22 cellular contexts compared by ENCODE assay signal in genomic region chr1:107681001-107681479, GRCh38.
DNase-seq lines count a peak whose midpoint lies in the region; ATAC-seq and TF ChIP-seq lines count a peak whose summit lies in the region.
"Had no signal": no experiment of that assay in that cellular context is flagged by ENCODE, and none has a peak within 500 bp of the region (broad histone marks: within the 10 kb centered on the region; RNA-seq: fewer than 3 reads in every experiment).

No MANE protein-coding gene starts in this region.

- peak overlapping the region; percentile 64 to 94 (median 74) for H3K27ac Mint-ChIP-seq in nephron
- H3K27ac Mint-ChIP-seq: B cell, CD14-positive monocyte, HFFc6 had no signal

- H3K4me1 ChIP-seq in foreskin keratinocyte: peaks cover 64% of the 10 kb centered on the region
- H3K4me1 ChIP-seq: SJCRH30 had no signal

- ATAC-seq in foreskin keratinocyte: no peak

- DNase-seq in DMS53 (lab: John Stamatoyannopoulos, UW): peak; percentile 22
- DNase-seq in DMS53 treated with DMSO at 0.1 percent for 48 hours (lab: John Stamatoyannopoulos, UW; ENCODE audit: unreplicated experiment): no peak
- no peak for DNase-seq in foreskin keratinocyte
- DNase-seq in SK-N-DZ (ENCODE audit: low spot score): no peak
- no peak for DNase-seq in T-helper 1 cell
- DNase-seq in midbrain (lab: John Stamatoyannopoulos, UW): no peak
- DNase-seq: DMS79 treated with DMSO at 0.1 percent for 48 hours, H7, HFFc6, KG1, NCI-H1105, NCI-H146, NCI-H2029, NCI-H2227 treated with DMSO at 0.1 percent for 48 hours, NCI-H524, NCI-H774, OCI-M1, SJCRH30 had no signal

- H3K9me3 Mint-ChIP-seq in nephron: no peaks in the 10 kb centered on the region
- H3K9me3 Mint-ChIP-seq: CD14-positive monocyte, HFFc6 had no signal

- H3K4me1 Mint-ChIP-seq in nephron: peaks cover 3% of the 10 kb centered on the region
- H3K4me1 Mint-ChIP-seq: B cell, CD14-positive monocyte had no signal

- peak overlapping the region; percentile 78 for H3K27ac ChIP-seq in VCaP
- peak overlapping the region; percentile 61 for H3K27ac ChIP-seq in foreskin keratinocyte
- H3K27ac ChIP-seq: SJCRH30 had no signal

- peaks cover 8% of the 10 kb centered on the region for H3K36me3 Mint-ChIP-seq in nephron (ENCODE audit: low read depth)

- TF ChIP-seq CTCF in VCaP (conservative IDR thresholded peaks at IDR 0.05) (no peak), foreskin keratinocyte (conservative IDR thresholded peaks at IDR 0.05) (no peak), nephron (IDR thresholded peaks at IDR 0.05; ENCODE audit: unreplicated experiment in 3 of 3) (no peak)

- H3K27me3 Mint-ChIP-seq in nephron (ENCODE audit: low read depth): no peaks in the 10 kb centered on the region
- H3K27me3 Mint-ChIP-seq: B cell had no signal

- H3K27me3 ChIP-seq in foreskin keratinocyte: no peaks in the 10 kb centered on the region
- H3K27me3 ChIP-seq: SJCRH30 had no signal

- peak overlapping the region in 1 of 3 experiments; percentile 55 for H3K4me3 Mint-ChIP-seq in nephron
- H3K4me3 Mint-ChIP-seq: B cell, CD14-positive monocyte, HFFc6 had no signal
